In genomic region chr17:55730380-55730779, GRCh38 we compare ENCODE assay signal across 18 cellular contexts. TPM values are rescaled to one million over a fixed set of nuclear protein-coding genes. Genes with fewer than 3 reads are reported as not detected.
DNase-seq lines count a peak whose midpoint lies in the region; ATAC-seq, FAIRE-seq and TF ChIP-seq lines count a peak whose summit lies in the region.
"Had no signal": no experiment of that assay in that cellular context is flagged by ENCODE, and none has a peak within 500 bp of the region (broad histone marks: within the 10 kb centered on the region; RNA-seq: fewer than 3 reads in every experiment).

No MANE protein-coding gene starts in this region.

- H3K4me1 ChIP-seq in esophagus muscularis mucosa: peaks cover 28 to 88% (median 79%) of the 10 kb centered on the region in 4 donors
- peaks cover 23 to 59% of the 10 kb centered on the region in 2 donors for H3K4me1 ChIP-seq in muscle layer of duodenum (ENCODE audit: control insufficient read depth in 1 of 2, insufficient read depth in 2 of 2, low read length in 2 of 2)
- H3K4me1 ChIP-seq in thyroid gland: peaks cover 14 to 47% of the 10 kb centered on the region in 2 donors

- peak overlapping the region in 2 of 4 donors; percentile 29 to 36 for H3K4me3 ChIP-seq in esophagus muscularis mucosa
- H3K4me3 ChIP-seq in muscle layer of duodenum (ENCODE audit: low read depth in 1 of 2, low read length in 2 of 2): no peak overlapping the region
- H3K4me3 ChIP-seq in thyroid gland (replicated peaks in 1 of 3): no peak overlapping the region

- no peaks in the 10 kb centered on the region for H3K36me3 ChIP-seq in esophagus muscularis mucosa
- no peaks in the 10 kb centered on the region for H3K36me3 ChIP-seq in muscle layer of duodenum (ENCODE audit: control insufficient read depth in 1 of 2, insufficient read depth in 2 of 2, low read length in 2 of 2)
- no peaks in the 10 kb centered on the region for H3K36me3 ChIP-seq in thyroid gland

- no peak for DNase-seq in esophagus muscularis mucosa (ENCODE audit: extremely low spot score)
- DNase-seq in thyroid gland: no peak
- DNase-seq in NCI-H526 treated with DMSO at 0.1 percent for 48 hours (lab: John Stamatoyannopoulos, UW): no peak
- no peak for DNase-seq in activated CD8-positive, alpha-beta memory T cell treated with anti-CD3 and anti-CD28 coated beads, Interleukin-2, amount 50 U/mL, for 4 hours
- DNase-seq: activated CD8-positive, alpha-beta memory T cell treated with anti-CD3 and anti-CD28 coated beads, Interleukin-2, amount 10 ng/mL, durations not matched to agents 7 days and 5 days; activated effector memory CD4-positive, alpha-beta T cell treated with Interleukin-2 at 50 U/mL for 16 hours; aorta; GOT3; immature natural killer cell; natural killer cell; NCI-H2081; NCI-H524; retina had no signal

- no peak for TF ChIP-seq EP300 in esophagus muscularis mucosa (IDR thresholded peaks at IDR 0.05)

- ATAC-seq in GM18858 (IDR thresholded peaks at IDR 0.05; ENCODE audit: unreplicated experiment): no peak
- ATAC-seq: activated CD4-positive, CD25-positive, alpha-beta regulatory T cell treated with anti-CD3 and anti-CD28 coated beads, Interleukin-2, amount 50 U/mL, for 24 hours; activated CD8-positive, alpha-beta memory T cell treated with anti-CD3 and anti-CD28 coated beads, Interleukin-2, amount 10 ng/mL, durations not matched to agents 7 days and 5 days; natural killer cell had no signal

- 27% methylated on average over 1 of the region's 1 CpG for WGBS in esophagus muscularis mucosa
- WGBS in thyroid gland, 2 donors: 27 to 58% methylated on average over 1 of the region's 1 CpG

- FAIRE-seq in TTC549 (lab: Jason Lieb, UNC): peak; percentile 93
- FAIRE-seq: colon had no signal

- TF ChIP-seq CTCF in esophagus muscularis mucosa (IDR thresholded peaks at IDR 0.05) (no peak), thyroid gland (IDR thresholded peaks at IDR 0.05) (no peak)

- H3K9me3 ChIP-seq in esophagus muscularis mucosa (no peaks in the 10 kb centered on the region), muscle layer of duodenum (ENCODE audit: control insufficient read depth in 1 of 2, low read length in 2 of 2) (no peaks in the 10 kb centered on the region), thyroid gland (no peaks in the 10 kb centered on the region)

- H3K27ac ChIP-seq in esophagus muscularis mucosa (replicated peaks in 1 of 4) (peak overlapping the region; percentile 72 to 80 (median 80)), muscle layer of duodenum (ENCODE audit: low read length) (peak overlapping the region; percentile 50), thyroid gland (peak overlapping the region in 2 of 3 donors; percentile 29 to 71)

- no peak for TF ChIP-seq POLR2A in esophagus muscularis mucosa (IDR thresholded peaks at IDR 0.05; ENCODE audit: low read depth)
- no peak for TF ChIP-seq POLR2A in thyroid gland (IDR thresholded peaks at IDR 0.05)

- H3K27me3 ChIP-seq in esophagus muscularis mucosa (no peaks in the 10 kb centered on the region), muscle layer of duodenum (ENCODE audit: low read depth, low read length) (no peaks in the 10 kb centered on the region), thyroid gland (no peaks in the 10 kb centered on the region)

- intact Hi-C loops in esophagus muscularis mucosa (cut with DNase I): no loop called here
- intact Hi-C loops in thyroid gland (cut with DNase I): no loop called here

RNA-seq across cellular contexts. Expression of gene TMEM100, which starts 7.7 kb away (rescaled TPM):
- total RNA-seq in esophagus muscularis mucosa: 1 to 10 TPM; 4.2 to 9.6 (median 9.5) TPM
- 10 to 100 TPM in 1 of 4 donors, 1 to 10 TPM in 3; 2.5 to 12.9 (median 6.4) TPM for total RNA-seq in thyroid gland
- total RNA-seq: activated CD8-positive, alpha-beta memory T cell treated with anti-CD3 and anti-CD28 coated beads, Interleukin-2, amount 10 ng/mL, durations not matched to agents 7 days and 5 days; natural killer cell had no signal

RNA-seq across cellular contexts. Expression of gene PCTP, which starts 20.5 kb away (rescaled TPM):
- total RNA-seq in esophagus muscularis mucosa: 10 to 100 TPM; 11.2 to 17.4 (median 11.8) TPM
- 10 to 100 TPM; 13.7 to 17.2 (median 14.8) TPM for total RNA-seq in thyroid gland
